ENCODE assay signal across 29 cellular contexts in genomic region chr10:15794569-15794968, GRCh38.
"Had no signal": no experiment of that assay in that cellular context is flagged by ENCODE, and none has a peak within 500 bp of the region (broad histone marks: within the 10 kb centered on the region; RNA-seq: fewer than 3 reads in every experiment).

No MANE protein-coding gene starts in this region.

- H3K4me1 ChIP-seq: body of pancreas had no signal

- H3K4me1 Mint-ChIP-seq: activated B cell treated with CpG ODN at 0.5 μM for 24 hours had no signal

- H3K27ac Mint-ChIP-seq: activated B cell treated with CpG ODN at 0.5 μM for 24 hours; activated CD4-positive, alpha-beta T cell treated with anti-CD3 and anti-CD28 coated beads, Interleukin-2, amount 10 ng/mL, durations not matched to agents 24 days and 14 days; activated naive CD4-positive, alpha-beta T cell treated with anti-CD3 and anti-CD28 coated beads, Interleukin-2, amount 50 U/mL, for 24 hours; T-helper 2 cell treated with Interferon-gamma antibody and Interleukin-4, amounts not matched to agents 5 μg/mL and 100 μg/mL, for 36 hours had no signal

- H3K27ac ChIP-seq: body of pancreas, coronary artery, KMS-11, SJSA1 had no signal

- H3K9me3 ChIP-seq: body of pancreas, MG63, SJSA1 had no signal

- ATAC-seq: body of pancreas, PC-3, SK-N-SH treated with all-trans-retinoic acid at 6 μM for 48 hours had no signal

- H3K4me2 ChIP-seq: KMS-11 had no signal

- H3K4me3 ChIP-seq: body of pancreas, coronary artery, MG63, SJSA1 had no signal

- H3K9ac ChIP-seq: KMS-11 had no signal

- H3K27me3 ChIP-seq: body of pancreas, MG63, SJSA1 had no signal

- H3K27me3 Mint-ChIP-seq: activated B cell treated with CpG ODN at 0.5 μM for 24 hours; activated CD4-positive, alpha-beta T cell treated with anti-CD3 and anti-CD28 coated beads, Interleukin-2, amount 10 ng/mL, durations not matched to agents 24 days and 14 days; activated naive CD4-positive, alpha-beta T cell treated with anti-CD3 and anti-CD28 coated beads, Interleukin-2, amount 50 U/mL, for 24 hours had no signal

- H3K4me3 Mint-ChIP-seq: activated B cell treated with CpG ODN at 0.5 μM for 24 hours; activated CD4-positive, alpha-beta T cell treated with anti-CD3 and anti-CD28 coated beads, Interleukin-2, amount 10 ng/mL, durations not matched to agents 24 days and 14 days; activated naive CD4-positive, alpha-beta T cell treated with anti-CD3 and anti-CD28 coated beads, Interleukin-2, amount 50 U/mL, for 24 hours; T-helper 2 cell treated with Interferon-gamma antibody and Interleukin-4, amounts not matched to agents 5 μg/mL and 100 μg/mL, for 36 hours had no signal

- DNase-seq: activated B cell treated with CpG ODN at 0.5 μM for 24 hours; activated CD4-positive, alpha-beta T cell treated with anti-CD3 and anti-CD28 coated beads for 1 hour; activated CD4-positive, alpha-beta T cell treated with anti-CD3 and anti-CD28 coated beads, Interleukin-2, amount 10 ng/mL, durations not matched to agents 24 days and 14 days; activated CD4-positive, alpha-beta T cell treated with anti-CD3 and anti-CD28 coated beads, Interleukin-2, amount 50 U/mL, for 48 hours; activated CD8-positive, alpha-beta memory T cell treated with anti-CD3 and anti-CD28 coated beads, Interleukin-2, amount 50 U/mL, for 48 hours; activated effector memory CD4-positive, alpha-beta T cell treated with Interleukin-2 at 50 U/mL for 16 hours; activated naive CD4-positive, alpha-beta T cell; activated T-cell treated with anti-CD3 and anti-CD28 coated beads, Interleukin-2, amount 50 U/mL, for 1 hour; aorta; body of pancreas; central memory CD4-positive, alpha-beta T cell; MG63; MV-4-11; NCI-H1092 treated with DMSO at 0.1 percent for 48 hours; NCI-H1417 treated with DMSO at 0.1 percent for 48 hours; NCI-H1694; NCI-H2029; NCI-H345; NCI-H510A; NCI-H526 treated with DMSO at 0.1 percent for 48 hours; PC-3; SHP77; SW 1271 had no signal

- H3K9me3 Mint-ChIP-seq: activated B cell treated with CpG ODN at 0.5 μM for 24 hours; activated CD4-positive, alpha-beta T cell treated with anti-CD3 and anti-CD28 coated beads, Interleukin-2, amount 10 ng/mL, durations not matched to agents 24 days and 14 days; activated naive CD4-positive, alpha-beta T cell treated with anti-CD3 and anti-CD28 coated beads, Interleukin-2, amount 50 U/mL, for 24 hours; T-helper 2 cell treated with Interferon-gamma antibody and Interleukin-4, amounts not matched to agents 5 μg/mL and 100 μg/mL, for 36 hours had no signal
